ENCODE assay signal across 1 cellular context in the genomic region with DNA sequence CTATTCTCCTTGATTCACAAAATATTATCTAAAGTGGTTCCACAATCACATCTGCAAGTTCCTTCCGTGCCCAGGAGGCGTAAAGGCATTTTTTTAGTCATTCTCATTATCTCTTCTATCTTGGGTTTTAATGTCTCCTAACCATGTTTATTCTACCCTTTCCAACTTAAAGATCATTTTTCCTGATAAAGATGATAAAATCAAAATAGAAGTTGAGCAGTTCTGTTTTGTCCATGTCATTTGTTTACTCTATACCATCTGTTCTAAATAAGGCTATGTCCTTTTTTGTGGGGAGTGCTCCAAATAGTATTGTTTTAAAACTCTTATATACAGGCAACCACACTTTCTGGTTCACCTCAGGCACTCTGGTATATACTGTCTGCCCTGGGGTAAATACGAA.
TF ChIP-seq lines count a peak whose summit lies in the region.

No MANE protein-coding gene starts in this region.

TF ChIP-seq in IMR-90, 13 proteins besides CTCF, POLR2A, EP300 and RAD21 (continued from another document):
- no peak for TF ChIP-seq NFE2L2 (IDR thresholded peaks at IDR 0.05; ENCODE audit: low read depth, low read length)
- no peak for TF ChIP-seq MAZ (IDR thresholded peaks at IDR 0.05; ENCODE audit: borderline replicate concordance, low read depth, low read length)
- no peak for TF ChIP-seq CHD1 (IDR thresholded peaks at IDR 0.05; ENCODE audit: low read depth, low read length)
